ENCODE assay signal across 8 cellular contexts in genomic region chr7:102433319-102434038, GRCh38. TPM values are rescaled to one million over a fixed set of nuclear protein-coding genes. Genes with fewer than 3 reads are reported as not detected.
DNase-seq lines count a peak whose midpoint lies in the region; ATAC-seq and TF ChIP-seq lines count a peak whose summit lies in the region.

ORAI2 (plus strand) TSS chr7:102433575; CDS start chr7:102438957, 5,382 bp downstream.

- intact Hi-C loops in T-helper 1 cell treated with Interleukin-12 subunit alpha and Interleukin-12 subunit beta and Interleukin-4 antibody, amounts not matched to agents 30 ng/mL and 1 ng/mL, for 36 hours (cut with micrococcal nuclease) = loop anchor here (1.0 to 5.0 kb wide), 4 partner anchors 8 to 71 kb away; no protein-coding TSS in a partner anchor
- intact Hi-C loops in adrenal gland (cut with DNase I) (no loop called here), left ventricle myocardium inferior (cut with micrococcal nuclease) (no loop called here), prostate gland (cut with DNase I) (no loop called here)

- H3K36me3 ChIP-seq in KOPT-K1 (ENCODE audit: insufficient read depth, low read length) (peaks cover 25% of the 10 kb centered on the region), adrenal gland (replicated peaks in 1 of 2) (no peaks in the 10 kb centered on the region), left ventricle myocardium inferior (no peaks in the 10 kb centered on the region), prostate gland (no peaks in the 10 kb centered on the region)

- peak within 1 kb of the TSS; percentile 92 for H3K27ac ChIP-seq in KOPT-K1 (ENCODE audit: low read depth, low read length, poor library complexity, severe bottlenecking)
- H3K27ac ChIP-seq in adrenal gland = peak within 1 kb of the TSS in 4 of 5 donors; percentile 53 to 86 (median 75)
- H3K27ac ChIP-seq in left ventricle myocardium inferior (replicated peaks) = peak within 1 kb of the TSS; percentile 77
- H3K27ac ChIP-seq in prostate gland = peak within 1 kb of the TSS; percentile 84

- H3K4me3 ChIP-seq in adrenal gland (peak within 1 kb of the TSS; percentile 46 to 99 (median 78)), left ventricle myocardium inferior (peak within 1 kb of the TSS; percentile 89), prostate gland (peak within 1 kb of the TSS; percentile 69 to 84)

- peak; percentile 56 for ATAC-seq in GM21515 (IDR thresholded peaks at IDR 0.05; ENCODE audit: unreplicated experiment)

- WGBS in adrenal gland, 4 donors = 0 to 3% (median 1%) methylated on average over 5 to 82 of the region's 83 CpGs
- WGBS in prostate gland = under 1% methylated on average over 54 of the region's 83 CpGs

- H3K4me1 ChIP-seq in adrenal gland (replicated peaks in 1 of 2) (peaks cover 13 to 32% of the 10 kb centered on the region in 2 donors), left ventricle myocardium inferior (peaks cover 22% of the 10 kb centered on the region), prostate gland (replicated peaks) (peaks cover 2% of the 10 kb centered on the region)

- peak; percentile 12 for DNase-seq in DMS153 treated with DMSO at 0.1 percent for 48 hours (lab: John Stamatoyannopoulos, UW; ENCODE audit: unreplicated experiment)
- DNase-seq in adrenal gland = peak; percentile 70 to 90 (median 83)
- peak; percentile 82 for DNase-seq in left ventricle myocardium inferior
- peak; percentile 74 for DNase-seq in prostate gland (ENCODE audit: low spot score)
- peak; percentile 82 for DNase-seq in ureter (ENCODE audit: low spot score)

- H3K27me3 ChIP-seq in adrenal gland (no peaks in the 10 kb centered on the region), left ventricle myocardium inferior (ENCODE audit: low read depth) (no peaks in the 10 kb centered on the region), prostate gland (replicated peaks; ENCODE audit: insufficient read depth) (no peaks in the 10 kb centered on the region)

- peak in 1 of 2 donors; percentile 2 for TF ChIP-seq POLR2A in adrenal gland (IDR thresholded peaks at IDR 0.05)
- no peak for TF ChIP-seq POLR2A in prostate gland (IDR thresholded peaks at IDR 0.05)

- no peaks in the 10 kb centered on the region for H3K9me3 ChIP-seq in KOPT-K1 (ENCODE audit: insufficient read depth, low read length, poor library complexity, severe bottlenecking)
- H3K9me3 ChIP-seq in adrenal gland (replicated peaks in 1 of 3) = no peaks in the 10 kb centered on the region
- H3K9me3 ChIP-seq in left ventricle myocardium inferior (replicated peaks) = no peaks in the 10 kb centered on the region
- H3K9me3 ChIP-seq in prostate gland = no peaks in the 10 kb centered on the region

- TF ChIP-seq CTCF in adrenal gland (IDR thresholded peaks at IDR 0.05) (no peak), left ventricle myocardium inferior (IDR thresholded peaks at IDR 0.05; ENCODE audit: borderline replicate concordance) (no peak), prostate gland (IDR thresholded peaks at IDR 0.05) (no peak)

RNA-seq across cellular contexts. Expression of gene ORAI2, which starts in this region (rescaled TPM):
- 82.5 and 84.9 TPM in 2 replicates for total RNA-seq in T-helper 1 cell treated with Interleukin-12 subunit alpha and Interleukin-12 subunit beta and Interleukin-4 antibody, amounts not matched to agents 30 ng/mL and 1 ng/mL, for 36 hours
- total RNA-seq in adrenal gland = 100 to 1,000 TPM in 1 of 8 donors, 10 to 100 TPM in 7; 25.7 to 110 (median 43.1) TPM
- polyA plus RNA-seq in adrenal gland = 10 to 100 TPM in 1 of 3 donors, 1 to 10 TPM in 2; 7.0 to 12.7 (median 7.0) TPM
- 2.6 TPM for total RNA-seq in left ventricle myocardium inferior
- total RNA-seq in prostate gland = 10 to 100 TPM; 20.5 to 24.8 TPM
- total RNA-seq in ureter = 19.7 TPM

Comparison
In these comparisons a context has a peak if more than half of its experiments do, and no peak if none do; other contexts are left out.
1. Peak in every context shown above with its lines: DNase-seq, ATAC-seq, H3K4me3 ChIP-seq and H3K27ac ChIP-seq.
2. DNase-seq: peak in every context shown above with its lines; median percentile 83 in adrenal gland; 82 in left ventricle myocardium inferior; 82 in ureter; 74 in prostate gland; 12 in DMS153 treated with DMSO at 0.1 percent for 48 hours.